ENCODE assay signal across 9 cellular contexts in the genomic region with DNA sequence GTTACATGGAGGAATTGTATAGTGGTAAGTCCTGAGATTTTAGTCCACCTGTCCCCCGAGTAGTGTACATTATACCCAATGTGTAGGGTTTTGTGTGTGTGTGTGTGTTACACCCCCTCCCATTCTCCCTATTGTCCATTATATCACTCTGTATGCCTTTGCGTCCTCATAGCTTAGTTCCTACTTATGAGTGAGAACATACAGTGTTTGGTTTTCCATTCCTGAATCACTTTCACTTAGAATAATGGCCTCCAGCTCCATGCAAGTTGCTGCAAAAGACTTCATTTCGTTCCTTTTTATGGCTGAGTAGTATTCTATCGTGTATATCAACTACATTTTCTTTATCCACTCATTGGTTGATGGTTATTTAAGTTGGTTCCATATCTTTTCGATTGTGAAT. TPM values are rescaled to one million over a fixed set of nuclear protein-coding genes. Genes with fewer than 3 reads are reported as not detected.
DNase-seq lines count a peak whose midpoint lies in the region; ATAC-seq and TF ChIP-seq lines count a peak whose summit lies in the region.
"Had no signal": no experiment of that assay in that cellular context is flagged by ENCODE, and none has a peak within 500 bp of the region (broad histone marks: within the 10 kb centered on the region; RNA-seq: fewer than 3 reads in every experiment).

No MANE protein-coding gene starts in this region.

- peaks cover 4% of the 10 kb centered on the region for H3K4me1 ChIP-seq in CD8-positive, alpha-beta T cell (ENCODE audit: insufficient read depth, low read length)
- no peaks in the 10 kb centered on the region for H3K4me1 ChIP-seq in colonic mucosa

- H3K4me3 ChIP-seq in CD8-positive, alpha-beta T cell (ENCODE audit: low read depth, low read length), result peak overlapping the region; percentile 9
- H3K4me3 ChIP-seq in LNCaP clone FGC (ENCODE audit: low read depth, low read length) (peak overlapping the region; percentile 54), colonic mucosa (peak overlapping the region; percentile 71)

- POLR2A ChIA-PET in CD8-positive, alpha-beta T cell (lab: Charles Lee), result no interaction called here

- H3K9me3 Mint-ChIP-seq in CD8-positive, alpha-beta T cell, result no peaks in the 10 kb centered on the region
- H3K9me3 Mint-ChIP-seq in neural crest cell, result no peaks in the 10 kb centered on the region
- H3K9me3 Mint-ChIP-seq: activated naive CD4-positive, alpha-beta T cell treated with anti-CD3 and anti-CD28 coated beads, Interleukin-2, amount 50 U/mL, for 72 hours had no signal

- peaks cover 9% of the 10 kb centered on the region for H3K27me3 ChIP-seq in CD8-positive, alpha-beta T cell (ENCODE audit: insufficient read depth, low read length)
- H3K27me3 ChIP-seq in colonic mucosa, result peaks cover 7% of the 10 kb centered on the region

- DNase-seq in CD8-positive, alpha-beta T cell, result no peak
- DNase-seq in LNCaP clone FGC (ENCODE audit: low read depth) (no peak), colonic mucosa (no peak), neural crest cell (ENCODE audit: low read depth, low spot score) (no peak), left lobe of liver (ENCODE audit: low spot score) (no peak), HuH-7.5 (ENCODE audit: low spot score) (no peak), posterior vena cava (ENCODE audit: low spot score) (no peak), globus pallidus (ENCODE audit: low spot score) (no peak)

- peaks cover 11% of the 10 kb centered on the region for H3K4me1 Mint-ChIP-seq in CD8-positive, alpha-beta T cell (ENCODE audit: low read depth)
- H3K4me1 Mint-ChIP-seq in neural crest cell, result peaks cover 11% of the 10 kb centered on the region

- intact Hi-C loops in CD8-positive, alpha-beta T cell (cut with DNase I, micrococcal nuclease), result no loop called here
- intact Hi-C loops in colonic mucosa (cut with DNase I), result no loop called here
- intact Hi-C loops in posterior vena cava (cut with DNase I), result no loop called here

- H3K9me3 ChIP-seq in CD8-positive, alpha-beta T cell (ENCODE audit: low read length), result no peaks in the 10 kb centered on the region
- H3K9me3 ChIP-seq in colonic mucosa, result no peaks in the 10 kb centered on the region

- ATAC-seq in CD8-positive, alpha-beta T cell, result no peak
- no peak for ATAC-seq in left lobe of liver

- CTCF ChIA-PET in CD8-positive, alpha-beta T cell (lab: Charles Lee), result interaction anchor here (1.1 kb wide), 1 partner anchor 86 kb away, joined by 3 read pairs; no protein-coding TSS in a partner anchor

- peak overlapping the region; percentile 13 for H3K4me3 Mint-ChIP-seq in CD8-positive, alpha-beta T cell
- H3K4me3 Mint-ChIP-seq in neural crest cell, result peak overlapping the region; percentile 5

- no peak overlapping the region for H3K27ac ChIP-seq in CD8-positive, alpha-beta T cell (ENCODE audit: low read depth, low read length)
- H3K27ac ChIP-seq in colonic mucosa, result peak overlapping the region; percentile 90

- no peak for TF ChIP-seq CTCF in CD8-positive, alpha-beta T cell (IDR thresholded peaks at IDR 0.05)
- TF ChIP-seq CTCF in LNCaP clone FGC (IDR thresholded peaks at IDR 0.05; ENCODE audit: control insufficient read depth, extremely low read depth, insufficient read depth) (no peak), colonic mucosa (IDR thresholded peaks at IDR 0.05) (no peak), neural crest cell (conservative IDR thresholded peaks at IDR 0.05) (no peak)

- no peak overlapping the region for H3K27ac Mint-ChIP-seq in CD8-positive, alpha-beta T cell
- no peak overlapping the region for H3K27ac Mint-ChIP-seq in neural crest cell (ENCODE audit: unreplicated experiment)
- H3K27ac Mint-ChIP-seq: activated naive CD4-positive, alpha-beta T cell treated with anti-CD3 and anti-CD28 coated beads, Interleukin-2, amount 50 U/mL, for 72 hours had no signal

- peak overlapping the region; percentile 54 to 78 for H3K9ac ChIP-seq in colonic mucosa (ENCODE audit: low read depth in 2 of 2, low read length in 2 of 2)

- no peaks in the 10 kb centered on the region for H3K36me3 ChIP-seq in CD8-positive, alpha-beta T cell (ENCODE audit: insufficient read depth, low read length)
- no peaks in the 10 kb centered on the region for H3K36me3 ChIP-seq in colonic mucosa

- no peaks in the 10 kb centered on the region for H3K36me3 Mint-ChIP-seq in CD8-positive, alpha-beta T cell
- H3K36me3 Mint-ChIP-seq in neural crest cell (ENCODE audit: low read depth), result no peaks in the 10 kb centered on the region

- H3K27me3 Mint-ChIP-seq in CD8-positive, alpha-beta T cell (ENCODE audit: low read depth), result peaks cover 36% of the 10 kb centered on the region
- H3K27me3 Mint-ChIP-seq in neural crest cell (ENCODE audit: low read depth), result peaks cover 56% of the 10 kb centered on the region

RNA-seq across cellular contexts. Expression of a gene that starts 0.6 kb away (rescaled TPM):
- total RNA-seq in CD8-positive, alpha-beta T cell, result not detected
- total RNA-seq in colonic mucosa (10 to 100 TPM; 51.0 to 75.7 TPM), neural crest cell (not detected in 2 replicates), left lobe of liver (not detected), posterior vena cava (not detected)
- total RNA-seq: activated naive CD4-positive, alpha-beta T cell treated with anti-CD3 and anti-CD28 coated beads, Interleukin-2, amount 50 U/mL, for 72 hours had no signal

Comparison
In these comparisons a context has a peak if more than half of its experiments do, and no peak if none do; other contexts are left out.
1. H3K4me3 ChIP-seq: peak in every context shown above with its lines; median percentile 71 in colonic mucosa; 54 in LNCaP clone FGC; 9 in CD8-positive, alpha-beta T cell.
2. RNA of a gene that starts 0.6 kb away (total RNA-seq): 51.0 to 75.7 TPM in colonic mucosa; not detected in left lobe of liver (single experiment), not detected in neural crest cell, not detected in CD8-positive, alpha-beta T cell and not detected in posterior vena cava; every median in the first group is over 10 times any median in the second.